ENCODE assay signal across 1 cellular context in genomic region chr16:69110406-69110805, GRCh38.
TF ChIP-seq lines count a peak whose summit lies in the region.

No MANE protein-coding gene starts in this region.

TF ChIP-seq in WTC11, 78 proteins besides CTCF, POLR2A, EP300 and RAD21 (continued from another document):
- TF ChIP-seq ZBTB43 (CRISPR knock-in tag; IDR thresholded peaks at IDR 0.05) (no peak), JUN (CRISPR knock-in tag; IDR thresholded peaks at IDR 0.05) (no peak), NR2C2 (CRISPR knock-in tag; IDR thresholded peaks at IDR 0.05) (no peak), MAX (CRISPR knock-in tag; IDR thresholded peaks at IDR 0.05) (no peak), ZNF423 (CRISPR knock-in tag; IDR thresholded peaks at IDR 0.05) (no peak), ZNF121 (CRISPR knock-in tag; IDR thresholded peaks at IDR 0.05) (no peak), AFF4 (CRISPR knock-in tag; IDR thresholded peaks at IDR 0.05; ENCODE audit: borderline replicate concordance) (no peak), KAT7 (CRISPR knock-in tag; IDR thresholded peaks at IDR 0.05; ENCODE audit: borderline replicate concordance) (no peak), ARID4B (CRISPR knock-in tag; IDR thresholded peaks at IDR 0.05; ENCODE audit: borderline replicate concordance) (no peak)
